ENCODE assay signal across 17 cellular contexts in genomic region chr10:131128731-131129130, GRCh38.
"Had no signal": no experiment of that assay in that cellular context is flagged by ENCODE, and none has a peak within 500 bp of the region (broad histone marks: within the 10 kb centered on the region; RNA-seq: fewer than 3 reads in every experiment).

No MANE protein-coding gene starts in this region.

- H3K27ac ChIP-seq: coronary artery, dorsolateral prefrontal cortex, esophagus muscularis mucosa, foreskin keratinocyte, gastroesophageal sphincter, heart left ventricle, left lung, lower lobe of right lung had no signal

- H3K27me3 ChIP-seq: foreskin keratinocyte had no signal

- H3K9me3 ChIP-seq: esophagus muscularis mucosa, gastroesophageal sphincter, heart left ventricle, left lung, lower lobe of right lung had no signal

- H3K36me3 ChIP-seq: esophagus muscularis mucosa, gastroesophageal sphincter, heart left ventricle, left lung, lower lobe of right lung had no signal

- H3K4me1 ChIP-seq: foreskin keratinocyte, left lung had no signal

- DNase-seq: dermis blood vessel endothelial cell; dorsolateral prefrontal cortex; effector CD4-positive, alpha-beta T cell; effector memory CD4-positive, alpha-beta T cell; foreskin keratinocyte; heart left ventricle; hippocampal formation; left cardiac atrium; left lung; left ventricle myocardium superior; lower lobe of right lung; mesenchymal stem cell; mucosa of descending colon; naive B cell had no signal

- H3K4me3 ChIP-seq: coronary artery, dorsolateral prefrontal cortex, esophagus muscularis mucosa, gastroesophageal sphincter, heart left ventricle, left lung, lower lobe of right lung, mucosa of descending colon had no signal
